In the genomic region with DNA sequence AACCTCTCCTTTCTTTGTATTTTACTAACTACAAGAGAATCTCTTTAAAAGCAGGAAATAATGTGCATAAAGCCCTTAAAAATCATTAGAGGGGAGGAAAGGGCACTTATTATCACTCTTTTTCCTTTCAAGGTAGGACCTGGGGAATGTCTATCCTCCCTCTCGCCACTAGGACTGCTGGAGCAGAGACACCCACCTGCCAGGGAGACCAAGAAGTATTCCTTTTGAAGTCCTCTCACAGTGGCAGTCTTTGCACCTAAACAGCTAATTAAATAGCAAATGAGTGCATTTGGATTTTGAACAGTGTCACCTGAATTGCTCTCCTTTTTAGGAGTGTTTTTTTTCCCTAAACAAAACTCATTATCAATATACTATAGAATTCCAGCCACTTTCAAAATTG, we compare ENCODE assay signal across 16 cellular contexts.
DNase-seq lines count a peak whose midpoint lies in the region; ATAC-seq and TF ChIP-seq lines count a peak whose summit lies in the region.
"Had no signal": no experiment of that assay in that cellular context is flagged by ENCODE, and none has a peak within 500 bp of the region (broad histone marks: within the 10 kb centered on the region; RNA-seq: fewer than 3 reads in every experiment).

No MANE protein-coding gene starts in this region.

- no CpG with 5 or more reads among the region's 1 CpG for WGBS in H9 (ENCODE audit: extremely low coverage, insufficient read length, low lambda C conversion rate)

- H3K4ac ChIP-seq in H9 (ENCODE audit: low read depth, low read length) = no peak overlapping the region

- no peak overlapping the region for H3K4me2 ChIP-seq in H9 (ENCODE audit: insufficient read depth, insufficient read length, low read length)
- H3K4me2 ChIP-seq: BLaER1 had no signal

- no peak overlapping the region for H3K14ac ChIP-seq in H9 (ENCODE audit: insufficient read depth, low read length)

- H3K18ac ChIP-seq in H9 (ENCODE audit: insufficient read length, low read depth, low read length) = no peak overlapping the region

- no peaks in the 10 kb centered on the region for H3K23me2 ChIP-seq in H9 (ENCODE audit: insufficient read length, low read depth, low read length, poor library complexity, severe bottlenecking)

- H2BK120ac ChIP-seq in H9 (ENCODE audit: low read depth, low read length, poor library complexity, severe bottlenecking) = no peak overlapping the region

- H3K79me2 ChIP-seq in H9 (ENCODE audit: insufficient read depth, low read length) = no peaks in the 10 kb centered on the region

- no peaks in the 10 kb centered on the region for H3K4me1 ChIP-seq in H9 (ENCODE audit: insufficient read depth, low read length)
- H3K4me1 ChIP-seq: BLaER1, foreskin keratinocyte, upper lobe of right lung had no signal

- H2BK5ac ChIP-seq in H9 (ENCODE audit: insufficient read length, low read length) = no peak overlapping the region

- no peaks in the 10 kb centered on the region for H3K9me3 Mint-ChIP-seq in H9
- H3K9me3 Mint-ChIP-seq: activated CD8-positive, alpha-beta T cell treated with anti-CD3 and anti-CD28 coated beads for 36 hours had no signal

- H3K36me3 Mint-ChIP-seq in H9 (ENCODE audit: insufficient read depth in 1 of 3, low read depth in 3 of 3) = no peaks in the 10 kb centered on the region

- no peaks in the 10 kb centered on the region for H4K20me1 ChIP-seq in H9 (ENCODE audit: control insufficient read depth, insufficient read depth, insufficient read length)
- H4K20me1 ChIP-seq: BLaER1 had no signal

- no peak overlapping the region for H3T11ph ChIP-seq in H9 (ENCODE audit: low read length)

- ATAC-seq in HG03439 (IDR thresholded peaks at IDR 0.05; ENCODE audit: unreplicated experiment) = no peak
- no peak for ATAC-seq in HG03460 (IDR thresholded peaks at IDR 0.05; ENCODE audit: unreplicated experiment)
- ATAC-seq: activated CD8-positive, alpha-beta T cell treated with anti-CD3 and anti-CD28 coated beads for 36 hours; foreskin keratinocyte; mucosa of descending colon; upper lobe of right lung had no signal

- no peak overlapping the region for H3K9ac ChIP-seq in H9 (ENCODE audit: extremely low read depth, insufficient read length, low read length)
- H3K9ac ChIP-seq: BLaER1 had no signal

- H3K4me3 Mint-ChIP-seq in H9 = no peak overlapping the region
- H3K4me3 Mint-ChIP-seq: activated CD8-positive, alpha-beta T cell treated with anti-CD3 and anti-CD28 coated beads for 36 hours had no signal

- H2BK20ac ChIP-seq in H9 (ENCODE audit: low read depth, low read length, poor library complexity, severe bottlenecking) = no peak overlapping the region

- H3K79me1 ChIP-seq in H9 (ENCODE audit: insufficient read depth, low read depth, low read length, poor library complexity, severe bottlenecking) = no peaks in the 10 kb centered on the region

- H3K4me1 Mint-ChIP-seq in H9 = no peaks in the 10 kb centered on the region

- DNase-seq in D341Med (ENCODE audit: low spot score) (peak; percentile 46), H9 (peak; percentile 37), SK-N-DZ (ENCODE audit: low spot score) (peak; percentile 8), kidney tubule cell (ENCODE audit: low spot score) (peak; percentile 1)
- no peak for DNase-seq in stimulated activated CD4-positive, alpha-beta T cell treated with anti-CD3 and anti-CD28 coated beads, Interleukin-15, amount 100 ng/mL, for 24 hours
- DNase-seq: activated CD8-positive, alpha-beta T cell treated with anti-CD3 and anti-CD28 coated beads for 36 hours; cerebellar nuclear complex; DND-41; foreskin keratinocyte; mucosa of descending colon; ovary; stimulated activated naive CD4-positive, alpha-beta T cell; upper lobe of right lung had no signal

- no peak overlapping the region for H3K27ac ChIP-seq in H9 (ENCODE audit: insufficient read length, low read depth, low read length)
- H3K27ac ChIP-seq: BLaER1, foreskin keratinocyte, ovary, upper lobe of right lung had no signal

- no peaks in the 10 kb centered on the region for H3K27me3 ChIP-seq in H9 (ENCODE audit: insufficient read depth, low read length)
- H3K27me3 ChIP-seq: BLaER1, foreskin keratinocyte, ovary, upper lobe of right lung had no signal

- no peak overlapping the region for H3K23ac ChIP-seq in H9 (ENCODE audit: insufficient read length, low read depth, low read length)

- peak; percentile 67 for TF ChIP-seq CTCF in H9 (conservative IDR thresholded peaks at IDR 0.05)

- no peak overlapping the region for H3K56ac ChIP-seq in H9 (ENCODE audit: insufficient read length, low read depth, low read length)

- H3K27ac Mint-ChIP-seq in H9 = no peak overlapping the region
- H3K27ac Mint-ChIP-seq: activated CD8-positive, alpha-beta T cell treated with anti-CD3 and anti-CD28 coated beads for 36 hours had no signal

- H4K91ac ChIP-seq in H9 (ENCODE audit: insufficient read length, low read depth, low read length) = no peak overlapping the region

- no peak overlapping the region for H2AFZ ChIP-seq in H9 (ENCODE audit: low read length)

- no peak overlapping the region for H2AK5ac ChIP-seq in H9 (ENCODE audit: insufficient read length, low read length)

- peaks cover under 1% of the 10 kb centered on the region; the same call in 1 of the 2 replicates for H3K27me3 Mint-ChIP-seq in H9 (ENCODE audit: low read depth)
- H3K27me3 Mint-ChIP-seq: activated CD8-positive, alpha-beta T cell treated with anti-CD3 and anti-CD28 coated beads for 36 hours had no signal

- H3K9me3 ChIP-seq in H9 (ENCODE audit: control insufficient read depth, low read depth, low read length) = no peaks in the 10 kb centered on the region
- H3K9me3 ChIP-seq: BLaER1, mucosa of descending colon, ovary, upper lobe of right lung had no signal

- H2BK15ac ChIP-seq in H9 (ENCODE audit: low read depth, low read length) = no peak overlapping the region

- no peak overlapping the region for H2BK12ac ChIP-seq in H9 (ENCODE audit: insufficient read length, low read depth, low read length)

- H4K5ac ChIP-seq in H9 (ENCODE audit: insufficient read length, low read depth, low read length) = no peak overlapping the region

- no peak overlapping the region for H4K8ac ChIP-seq in H9 (replicated peaks; ENCODE audit: insufficient read length, low read depth, low read length)
